In genomic region chr1:103266036-103266435, GRCh38 we compare ENCODE assay signal across 24 cellular contexts.
A peak's percentile ranks its signal among the peaks of the same experiment; 100 is the strongest.
DNase-seq lines count a peak whose midpoint lies in the region; ATAC-seq, FAIRE-seq and TF ChIP-seq lines count a peak whose summit lies in the region.
"Had no signal": no experiment of that assay in that cellular context is flagged by ENCODE, and none has a peak within 500 bp of the region (broad histone marks: within the 10 kb centered on the region; RNA-seq: fewer than 3 reads in every experiment).

No MANE protein-coding gene starts in this region.

- H3K9ac ChIP-seq in GM23248 (no peak overlapping the region), astrocyte (ENCODE audit: low read length) (peak overlapping the region; percentile 61)
- H3K9ac ChIP-seq: parathyroid adenoma had no signal

- H3K4me3 ChIP-seq in GM23248 (no peak overlapping the region), astrocyte (ENCODE audit: insufficient read depth, low read depth, low read length) (peak overlapping the region; percentile 8), fibroblast of pulmonary artery (replicated peaks; ENCODE audit: low read depth, low read length) (no peak overlapping the region), osteoblast (ENCODE audit: insufficient read depth, low read length) (no peak overlapping the region)
- H3K4me3 ChIP-seq: left lung, tibial artery had no signal

- H3K36me3 ChIP-seq in GM23248 (ENCODE audit: low read depth): no peaks in the 10 kb centered on the region
- H3K36me3 ChIP-seq in astrocyte (ENCODE audit: insufficient read depth, low read length): no peaks in the 10 kb centered on the region
- no peaks in the 10 kb centered on the region for H3K36me3 ChIP-seq in osteoblast (ENCODE audit: insufficient read depth, low read length)
- H3K36me3 ChIP-seq: left lung, tibial artery had no signal

- no peaks in the 10 kb centered on the region for H3K27me3 Mint-ChIP-seq in astrocyte (ENCODE audit: low read depth, unreplicated experiment)

- H3K27me3 ChIP-seq in GM23248 (replicated peaks; ENCODE audit: insufficient read depth) (no peaks in the 10 kb centered on the region), astrocyte (ENCODE audit: insufficient read depth, low read length) (no peaks in the 10 kb centered on the region), osteoblast (ENCODE audit: insufficient read depth, low read length) (no peaks in the 10 kb centered on the region)
- H3K27me3 ChIP-seq: left lung, tibial artery had no signal

- peak overlapping the region; percentile 8 for H3K4me3 Mint-ChIP-seq in astrocyte (ENCODE audit: unreplicated experiment)
- H3K4me3 Mint-ChIP-seq: activated CD8-positive, alpha-beta T cell treated with anti-CD3 and anti-CD28 coated beads, Interleukin-2, amount 10 ng/mL, durations not matched to agents 7 days and 5 days; natural killer cell had no signal

- H3K4me2 ChIP-seq in GM23248 (ENCODE audit: unreplicated experiment) (peak overlapping the region; percentile 33), astrocyte (ENCODE audit: low read length) (peak overlapping the region; percentile 72), osteoblast (ENCODE audit: insufficient read depth, low read length) (peak overlapping the region; percentile 40)

- DNase-seq in GM23248 (peak; percentile 33), astrocyte (ENCODE audit: low read depth) (peak; percentile 76), fibroblast of pulmonary artery (ENCODE audit: low read depth) (peak; percentile 14), osteoblast (ENCODE audit: insufficient read length, low spot score, missing footprints) (peak; percentile 6), GOT3 (lab: John Stamatoyannopoulos, UW) (no peak)
- DNase-seq: activated CD8-positive, alpha-beta T cell treated with anti-CD3 and anti-CD28 coated beads, Interleukin-2, amount 10 ng/mL, durations not matched to agents 7 days and 5 days; activated gamma-delta T cell treated with Interleukin-2 at 50 U/mL for 16 hours; hypothalamus; KG1; left lung; natural killer cell; NCI-H1436 treated with DMSO at 0.1 percent for 48 hours; OCI-M1; right cardiac atrium; stimulated activated naive CD4-positive, alpha-beta T cell treated with Interleukin-2 at 50 U/mL for 16 hours; tibial artery had no signal

- H3K4me1 ChIP-seq in GM23248 (ENCODE audit: insufficient read depth): peaks cover 12% of the 10 kb centered on the region
- H3K4me1 ChIP-seq in astrocyte (ENCODE audit: insufficient read depth, low read length): peaks cover 17% of the 10 kb centered on the region
- peaks cover 11% of the 10 kb centered on the region for H3K4me1 ChIP-seq in osteoblast (ENCODE audit: insufficient read depth, low read length)
- H3K4me1 ChIP-seq: left lung, parathyroid adenoma, tibial artery had no signal

- H2AFZ ChIP-seq in GM23248 (0 out of 2 replicates have a peak overlapping the region, but pooled peaks have one; percentile 13), astrocyte (ENCODE audit: low read depth, low read length) (no peak overlapping the region), osteoblast (ENCODE audit: low read length) (no peak overlapping the region)
- H2AFZ ChIP-seq: parathyroid adenoma had no signal

- peak overlapping the region; percentile 49 for H3K27ac ChIP-seq in GM23248
- H3K27ac ChIP-seq in astrocyte (ENCODE audit: low read depth, low read length): peak overlapping the region; percentile 69
- H3K27ac ChIP-seq in osteoblast (ENCODE audit: low read depth, low read length): peak overlapping the region; percentile 35
- H3K27ac ChIP-seq: left lung, parathyroid adenoma, tibial artery had no signal

- H3K36me3 Mint-ChIP-seq in astrocyte (ENCODE audit: low read depth, unreplicated experiment): no peaks in the 10 kb centered on the region
- H3K36me3 Mint-ChIP-seq: natural killer cell had no signal

- H3F3A ChIP-seq in GM23248 (ENCODE audit: insufficient read depth): no peaks in the 10 kb centered on the region

- no peak for FAIRE-seq in astrocyte (lab: Jason Lieb, UNC)
- FAIRE-seq: D721Med, endothelial cell of umbilical vein, H1 had no signal

- in situ Hi-C loops in GM23248 (cut with MboI): no loop called here

- TF ChIP-seq CTCF in astrocyte (IDR thresholded peaks at IDR 0.05; ENCODE audit: insufficient read depth, low read depth, low read length): no peak
- no peak for TF ChIP-seq CTCF in fibroblast of pulmonary artery (IDR thresholded peaks at IDR 0.05; ENCODE audit: low read length, missing control alignments)
- TF ChIP-seq CTCF in osteoblast (IDR thresholded peaks at IDR 0.05; ENCODE audit: extremely low read depth, low read depth, low read length): no peak

- H4K20me1 ChIP-seq in GM23248 (ENCODE audit: insufficient read depth) (no peaks in the 10 kb centered on the region), astrocyte (ENCODE audit: insufficient read depth, low read length) (no peaks in the 10 kb centered on the region), osteoblast (ENCODE audit: insufficient read depth, low read length) (no peaks in the 10 kb centered on the region)

- H3K9me3 ChIP-seq in GM23248 (ENCODE audit: low read depth) (no peaks in the 10 kb centered on the region), astrocyte (ENCODE audit: insufficient read depth, low read depth, low read length) (no peaks in the 10 kb centered on the region), osteoblast (ENCODE audit: low read depth, low read length) (no peaks in the 10 kb centered on the region)
- H3K9me3 ChIP-seq: tibial artery had no signal

- no peak for ATAC-seq in GM18519 (IDR thresholded peaks at IDR 0.05; ENCODE audit: low FRiP score, unreplicated experiment)
- no peak for ATAC-seq in GM21717 (IDR thresholded peaks at IDR 0.05; ENCODE audit: unreplicated experiment)
- ATAC-seq in GM19023 (IDR thresholded peaks at IDR 0.05; ENCODE audit: unreplicated experiment): no peak
- ATAC-seq: activated CD8-positive, alpha-beta T cell treated with anti-CD3 and anti-CD28 coated beads, Interleukin-2, amount 10 ng/mL, durations not matched to agents 7 days and 5 days; left lung; natural killer cell; right cardiac atrium; Right ventricle myocardium inferior had no signal

- H3K9me3 Mint-ChIP-seq in astrocyte (ENCODE audit: unreplicated experiment): peaks cover 6% of the 10 kb centered on the region

- H3K4me1 Mint-ChIP-seq in astrocyte (ENCODE audit: low read depth, unreplicated experiment): peaks cover 26% of the 10 kb centered on the region
- H3K4me1 Mint-ChIP-seq: natural killer cell had no signal

- H3K79me2 ChIP-seq in GM23248 (ENCODE audit: insufficient read depth): no peaks in the 10 kb centered on the region
- H3K79me2 ChIP-seq in astrocyte (ENCODE audit: insufficient read depth, low read length): no peaks in the 10 kb centered on the region
- no peaks in the 10 kb centered on the region for H3K79me2 ChIP-seq in osteoblast (ENCODE audit: insufficient read depth, low read length)
- H3K79me2 ChIP-seq: parathyroid adenoma had no signal

- H3K9me2 ChIP-seq in GM23248 (ENCODE audit: insufficient read depth): no peaks in the 10 kb centered on the region

- H3K27ac Mint-ChIP-seq in astrocyte (ENCODE audit: unreplicated experiment): peak overlapping the region; percentile 100
- H3K27ac Mint-ChIP-seq: activated CD8-positive, alpha-beta T cell treated with anti-CD3 and anti-CD28 coated beads, Interleukin-2, amount 10 ng/mL, durations not matched to agents 7 days and 5 days; natural killer cell had no signal
